28 cellular contexts compared by ENCODE assay signal in genomic region chr14:68253878-68254528, GRCh38.
DNase-seq lines count a peak whose midpoint lies in the region; ATAC-seq, FAIRE-seq and TF ChIP-seq lines count a peak whose summit lies in the region.
"Had no signal": no experiment of that assay in that cellular context is flagged by ENCODE, and none has a peak within 500 bp of the region (broad histone marks: within the 10 kb centered on the region; RNA-seq: fewer than 3 reads in every experiment).

No MANE protein-coding gene starts in this region.

- H3K4me3 ChIP-seq in uterus: no peak overlapping the region
- H3K4me3 ChIP-seq: GM12878, HAP-1, MG63, pancreas, thyroid gland had no signal

- peak overlapping the region; percentile 90 to 94 for H3K27ac ChIP-seq in uterus
- H3K27ac ChIP-seq: pancreas had no signal

- intact Hi-C loops in uterus (cut with DNase I; ENCODE audit: low total_unique reads): no loop called here

- H3K27me3 Mint-ChIP-seq in WTC11 (ENCODE audit: low read depth) (no peaks in the 10 kb centered on the region), nephron (ENCODE audit: low read depth) (no peaks in the 10 kb centered on the region)
- H3K27me3 Mint-ChIP-seq: activated CD8-positive, alpha-beta T cell treated with anti-CD3 and anti-CD28 coated beads for 36 hours; memory B cell; naive thymus-derived CD4-positive, alpha-beta T cell; stimulated activated naive CD8-positive, alpha-beta T cell treated with anti-CD3 and anti-CD28 coated beads, Interleukin-15, Interleukin-2, amounts not matched to agents 100 ng/mL and 50 ng/mL, for 24 hours had no signal

- no peak for FAIRE-seq in D721Med (lab: Jason Lieb, UNC)
- FAIRE-seq: GM12878 had no signal

- POLR2A ChIA-PET in WTC11 (lab: Charles Lee): no interaction called here

- TF ChIP-seq CTCF in WTC11 (IDR thresholded peaks at IDR 0.05) (no peak), nephron (IDR thresholded peaks at IDR 0.05; ENCODE audit: unreplicated experiment in 3 of 3) (no peak), uterus (IDR thresholded peaks at IDR 0.05) (no peak), D721Med (IDR thresholded peaks at IDR 0.05; ENCODE audit: insufficient read depth, missing control alignments) (no peak)

- CTCF ChIA-PET in WTC11 (lab: Charles Lee): interaction anchor here (0.9 kb wide), 1 partner anchor 562 kb away, joined by 3 read pairs; no protein-coding TSS in a partner anchor

- H3K36me3 ChIP-seq in uterus: no peaks in the 10 kb centered on the region
- H3K36me3 ChIP-seq: HAP-1, MG63, pancreas, thyroid gland had no signal

- DNase-seq in DMS79 treated with DMSO at 0.1 percent for 48 hours (lab: John Stamatoyannopoulos, UW): peak; percentile 20
- no peak for DNase-seq in DMS79 (lab: John Stamatoyannopoulos, UW)
- DNase-seq in WTC11 (ENCODE audit: low spot score): no peak
- DNase-seq in uterus: no peak
- no peak for DNase-seq in RKO (ENCODE audit: low spot score)
- DNase-seq in D721Med (ENCODE audit: insufficient read length, low spot score): no peak
- no peak for DNase-seq in nucleus accumbens (lab: John Stamatoyannopoulos, UW)
- DNase-seq: activated CD8-positive, alpha-beta T cell treated with anti-CD3 and anti-CD28 coated beads for 36 hours; activated gamma-delta T cell; AML-193; cerebellar nuclear complex; head of caudate nucleus; left colon; MG63; naive thymus-derived CD4-positive, alpha-beta T cell; NCI-H1417 treated with DMSO at 0.1 percent for 48 hours; NCI-H774; pancreas; right cardiac atrium; SHP77; SW 1271; thyroid gland had no signal

- H3K27me3 ChIP-seq in uterus: no peaks in the 10 kb centered on the region
- H3K27me3 ChIP-seq: MG63, pancreas, thyroid gland had no signal

- H3K4me1 ChIP-seq in uterus: peaks cover 22 to 24% of the 10 kb centered on the region in 2 donors

- ATAC-seq in WTC11: peak; percentile 63
- ATAC-seq: activated CD4-positive, CD25-positive, alpha-beta regulatory T cell treated with anti-CD3 and anti-CD28 coated beads, Interleukin-2, amount 50 U/mL, for 24 hours; activated CD8-positive, alpha-beta T cell treated with anti-CD3 and anti-CD28 coated beads for 36 hours; GM12878; left colon; naive thymus-derived CD4-positive, alpha-beta T cell; pancreas; right cardiac atrium had no signal

- no peaks in the 10 kb centered on the region for H3K36me3 Mint-ChIP-seq in WTC11
- no peaks in the 10 kb centered on the region for H3K36me3 Mint-ChIP-seq in nephron (ENCODE audit: low read depth)
- H3K36me3 Mint-ChIP-seq: naive thymus-derived CD4-positive, alpha-beta T cell had no signal

- H3K4me1 Mint-ChIP-seq in WTC11: peaks cover 86% of the 10 kb centered on the region
- peaks cover 83% of the 10 kb centered on the region for H3K4me1 Mint-ChIP-seq in nephron

- H3K4me3 Mint-ChIP-seq in WTC11 (no peak overlapping the region), nephron (no peak overlapping the region)
- H3K4me3 Mint-ChIP-seq: activated CD8-positive, alpha-beta T cell treated with anti-CD3 and anti-CD28 coated beads for 36 hours; memory B cell; stimulated activated naive CD8-positive, alpha-beta T cell treated with anti-CD3 and anti-CD28 coated beads, Interleukin-15, Interleukin-2, amounts not matched to agents 100 ng/mL and 50 ng/mL, for 24 hours had no signal

- TF ChIP-seq POLR2A in uterus (IDR thresholded peaks at IDR 0.05): no peak

- no peaks in the 10 kb centered on the region for H3K9me3 ChIP-seq in uterus
- H3K9me3 ChIP-seq: HAP-1, MG63, pancreas, thyroid gland had no signal

- H3K9me3 Mint-ChIP-seq in WTC11 (no peaks in the 10 kb centered on the region), nephron (no peaks in the 10 kb centered on the region)
- H3K9me3 Mint-ChIP-seq: activated CD8-positive, alpha-beta T cell treated with anti-CD3 and anti-CD28 coated beads for 36 hours; memory B cell; naive thymus-derived CD4-positive, alpha-beta T cell; stimulated activated naive CD8-positive, alpha-beta T cell treated with anti-CD3 and anti-CD28 coated beads, Interleukin-15, Interleukin-2, amounts not matched to agents 100 ng/mL and 50 ng/mL, for 24 hours had no signal

- H3K27ac Mint-ChIP-seq in WTC11 (peak overlapping the region; percentile 75; the same call in 1 of the 2 replicates), nephron (peak overlapping the region in 2 of 3 experiments; percentile 77 to 85)
- H3K27ac Mint-ChIP-seq: activated CD8-positive, alpha-beta T cell treated with anti-CD3 and anti-CD28 coated beads for 36 hours; stimulated activated naive CD8-positive, alpha-beta T cell treated with anti-CD3 and anti-CD28 coated beads, Interleukin-15, Interleukin-2, amounts not matched to agents 100 ng/mL and 50 ng/mL, for 24 hours had no signal

TF ChIP-seq in WTC11, 78 proteins besides CTCF, POLR2A, EP300 and RAD21:
- no peak for TF ChIP-seq IRF2 (CRISPR knock-in tag; IDR thresholded peaks at IDR 0.05; ENCODE audit: borderline replicate concordance, low read depth)
- 0 out of 2 replicates have a peak, but pooled peaks have one; percentile 20 for TF ChIP-seq ERG (CRISPR knock-in tag; IDR thresholded peaks at IDR 0.05)
- 0 out of 2 replicates have a peak, but pooled peaks have one; percentile 14 for TF ChIP-seq ZNF532 (CRISPR knock-in tag; IDR thresholded peaks at IDR 0.05; ENCODE audit: borderline replicate concordance)
